8 cellular contexts compared by ENCODE assay signal in genomic region chr7:149741629-149742028, GRCh38. TPM values are rescaled to one million over a fixed set of nuclear protein-coding genes. Genes with fewer than 3 reads are reported as not detected.
A peak's percentile ranks its signal among the peaks of the same experiment; 100 is the strongest.
DNase-seq lines count a peak whose midpoint lies in the region; ATAC-seq, FAIRE-seq and TF ChIP-seq lines count a peak whose summit lies in the region.

No MANE protein-coding gene starts in this region.

- TF ChIP-seq CTCF in progenitor cell of endocrine pancreas (IDR thresholded peaks at IDR 0.05; ENCODE audit: unreplicated experiment): no peak

- ATAC-seq in T-cell (replicated peaks in 1 of 4) (peak in 2 of 4 experiments; percentile 31 to 61), left cardiac atrium (peak; percentile 61 to 69), HG02588 (IDR thresholded peaks at IDR 0.05; ENCODE audit: unreplicated experiment) (no peak), GM21737 (IDR thresholded peaks at IDR 0.05; ENCODE audit: unreplicated experiment) (no peak)
- peak; percentile 32 for ATAC-seq in stimulated activated naive CD8-positive, alpha-beta T cell treated with anti-CD3 and anti-CD28 coated beads, Interleukin-15, Interleukin-2, amounts not matched to agents 100 U/mL and 50 U/mL, for 24 hours

- H3K4me1 Mint-ChIP-seq in T-cell: peaks cover 11 to 12% (median 11%) of the 10 kb centered on the region in 3 donors
- H3K4me1 Mint-ChIP-seq in progenitor cell of endocrine pancreas (ENCODE audit: low read depth): peaks cover 3% of the 10 kb centered on the region

- no peak overlapping the region for H3K27ac Mint-ChIP-seq in T-cell
- no peak overlapping the region for H3K27ac Mint-ChIP-seq in progenitor cell of endocrine pancreas

- H3K9me3 Mint-ChIP-seq in T-cell: no peaks in the 10 kb centered on the region
- H3K9me3 Mint-ChIP-seq in progenitor cell of endocrine pancreas (ENCODE audit: low read depth): no peaks in the 10 kb centered on the region

- peak overlapping the region; percentile 67 to 84 (median 70) for H3K4me3 Mint-ChIP-seq in T-cell
- H3K4me3 Mint-ChIP-seq in progenitor cell of endocrine pancreas (ENCODE audit: low read depth): no peak overlapping the region

- intact Hi-C loops in left cardiac atrium (cut with DNase I): loop anchor here (1.0 to 10.0 kb wide), 2 partner anchors 72 to 77 kb away; no protein-coding TSS in a partner anchor

- FAIRE-seq in H54 (lab: Jason Lieb, UNC): no peak

- H3K36me3 Mint-ChIP-seq in T-cell (no peaks in the 10 kb centered on the region), progenitor cell of endocrine pancreas (ENCODE audit: insufficient read depth) (no peaks in the 10 kb centered on the region)

- CTCF ChIA-PET in T-cell (lab: Charles Lee): interaction anchor here (0.6 to 2.0 kb wide), 7 partner anchors 32 to 191 kb away, joined by 3 to 19 read pairs (median 4); partner anchors contain the start of gene ZNF467 (in 1 of the 2)

- POLR2A ChIA-PET in T-cell (lab: Charles Lee): no interaction called here

- TF ChIP-seq POLR2A in H54 (IDR thresholded peaks at IDR 0.05; ENCODE audit: low read depth, low read length): no peak

- peaks cover 38 to 51% of the 10 kb centered on the region in 2 donors for H3K27me3 Mint-ChIP-seq in T-cell
- H3K27me3 Mint-ChIP-seq in progenitor cell of endocrine pancreas: peaks cover 13% of the 10 kb centered on the region

- DNase-seq in AML-193 (lab: John Stamatoyannopoulos, UW) (peak; percentile 15 to 38), H54 (ENCODE audit: insufficient read length, low spot score) (peak; percentile 27), T-cell (peak in 1 of 34 experiments; percentile 10), left cardiac atrium (no peak), progenitor cell of endocrine pancreas (ENCODE audit: low spot score, unreplicated experiment) (no peak)
- DNase-seq in stimulated activated naive CD8-positive, alpha-beta T cell treated with anti-CD3 and anti-CD28 coated beads, Interleukin-15, Interleukin-2, amounts not matched to agents 100 U/mL and 50 U/mL, for 24 hours: no peak

RNA-seq across cellular contexts. Expression of gene ZNF467, which starts 31.8 kb away (rescaled TPM):
- total RNA-seq in T-cell (1 to 10 TPM; 3.0 to 5.3 (median 4.5) TPM), left cardiac atrium (10 to 100 TPM in 1 of 2 donors, 1 to 10 TPM in 1; 7.9 to 10.4 TPM), progenitor cell of endocrine pancreas (14.8 and 16.1 TPM in 2 replicates)

Comparison
In these comparisons a context has a peak if more than half of its experiments do, and no peak if none do; other contexts are left out.
1. DNase-seq: peak in AML-193 (2 of 2) and H54 (single experiment); none in left cardiac atrium (single experiment), stimulated activated naive CD8-positive, alpha-beta T cell treated with anti-CD3 and anti-CD28 coated beads, Interleukin-15, Interleukin-2, amounts not matched to agents 100 U/mL and 50 U/mL, for 24 hours (single experiment) and progenitor cell of endocrine pancreas (single experiment).
2. ATAC-seq: peak in left cardiac atrium (2 of 2) and stimulated activated naive CD8-positive, alpha-beta T cell treated with anti-CD3 and anti-CD28 coated beads, Interleukin-15, Interleukin-2, amounts not matched to agents 100 U/mL and 50 U/mL, for 24 hours (single experiment); none in HG02588 (single experiment) and GM21737 (single experiment).